ENCODE assay signal across 11 cellular contexts in genomic region chr9:96486351-96487029, GRCh38. TPM values are rescaled to one million over a fixed set of nuclear protein-coding genes. Genes with fewer than 3 reads are reported as not detected.
DNase-seq lines count a peak whose midpoint lies in the region; ATAC-seq and TF ChIP-seq lines count a peak whose summit lies in the region.
"Had no signal": no experiment of that assay in that cellular context is flagged by ENCODE, and none has a peak within 500 bp of the region (broad histone marks: within the 10 kb centered on the region; RNA-seq: fewer than 3 reads in every experiment).

No MANE protein-coding gene starts in this region.

- no peaks in the 10 kb centered on the region for H3K36me3 Mint-ChIP-seq in natural killer cell

- no peak overlapping the region for H3K27ac Mint-ChIP-seq in natural killer cell
- H3K27ac Mint-ChIP-seq: immature natural killer cell had no signal

- no peak for TF ChIP-seq POLR2A in right lobe of liver (IDR thresholded peaks at IDR 0.05)
- TF ChIP-seq POLR2A in tibial nerve (IDR thresholded peaks at IDR 0.05) = no peak

- ATAC-seq in right lobe of liver = peak; percentile 38 to 69 (median 55)
- no peak for ATAC-seq in natural killer cell
- no peak for ATAC-seq in HG03521 (IDR thresholded peaks at IDR 0.05; ENCODE audit: unreplicated experiment)

- H3K27me3 ChIP-seq in right lobe of liver (no peaks in the 10 kb centered on the region), tibial nerve (no peaks in the 10 kb centered on the region)

- peaks cover 0 to 3% (median 0%) of the 10 kb centered on the region in 4 donors for H3K36me3 ChIP-seq in right lobe of liver
- peaks cover 0 to 65% (median 6%) of the 10 kb centered on the region in 3 donors for H3K36me3 ChIP-seq in tibial nerve

- H3K9me3 Mint-ChIP-seq in natural killer cell = no peaks in the 10 kb centered on the region
- H3K9me3 Mint-ChIP-seq: activated naive CD4-positive, alpha-beta T cell treated with anti-CD3 and anti-CD28 coated beads, Interleukin-2, amount 50 U/mL, for 24 hours; immature natural killer cell had no signal

- peak overlapping the region in 1 of 3 donors; percentile 47 for H3K27ac ChIP-seq in right lobe of liver
- peak overlapping the region; percentile 40 to 92 (median 69) for H3K27ac ChIP-seq in tibial nerve

- intact Hi-C loops in right lobe of liver (cut with DNase I) = no loop called here
- intact Hi-C loops in natural killer cell (cut with micrococcal nuclease) = loop anchor here (1.0 kb wide), 1 partner anchor 14 kb away; no protein-coding TSS in a partner anchor

- H3K4me1 Mint-ChIP-seq in natural killer cell = peaks cover 0 to under 1% of the 10 kb centered on the region in 2 donors
- H3K4me1 Mint-ChIP-seq: immature natural killer cell had no signal

- no peak for TF ChIP-seq CTCF in right lobe of liver (IDR thresholded peaks at IDR 0.05)
- TF ChIP-seq CTCF in tibial nerve (IDR thresholded peaks at IDR 0.05) = no peak
- no peak for TF ChIP-seq CTCF in natural killer cell (IDR thresholded peaks at IDR 0.05)

- H3K4me3 ChIP-seq in right lobe of liver = no peak overlapping the region
- H3K4me3 ChIP-seq in tibial nerve = no peak overlapping the region

- H3K27me3 Mint-ChIP-seq in natural killer cell (ENCODE audit: low read depth in 2 of 2) = no peaks in the 10 kb centered on the region
- H3K27me3 Mint-ChIP-seq: activated naive CD4-positive, alpha-beta T cell treated with anti-CD3 and anti-CD28 coated beads, Interleukin-2, amount 50 U/mL, for 24 hours had no signal

- H3K4me3 Mint-ChIP-seq in natural killer cell = no peak overlapping the region
- H3K4me3 Mint-ChIP-seq: activated naive CD4-positive, alpha-beta T cell treated with anti-CD3 and anti-CD28 coated beads, Interleukin-2, amount 50 U/mL, for 24 hours; immature natural killer cell had no signal

- TF ChIP-seq EP300 in tibial nerve (IDR thresholded peaks at IDR 0.05) = peak in 1 of 2 donors; percentile 60

- no peaks in the 10 kb centered on the region for H3K9me3 ChIP-seq in right lobe of liver
- no peaks in the 10 kb centered on the region for H3K9me3 ChIP-seq in tibial nerve

- DNase-seq in M059J (ENCODE audit: low read depth) = peak; percentile 88
- peak; percentile 87 for DNase-seq in dedifferentiated amniotic fluid mesenchymal stem cell (ENCODE audit: extremely low spot score)
- DNase-seq in right lobe of liver = peak; percentile 80 to 90 (median 87)
- peak; percentile 54 to 59 for DNase-seq in tibial nerve (ENCODE audit: low spot score in 2 of 2)
- DNase-seq in natural killer cell = no peak
- DNase-seq in NCI-H1092 (lab: John Stamatoyannopoulos, UW) = no peak
- DNase-seq in germinal center (ENCODE audit: low spot score) = no peak
- DNase-seq: GOT3, immature natural killer cell had no signal

- 24% methylated on average over 5 of the region's 7 CpGs for WGBS in right lobe of liver (ENCODE audit: insufficient coverage, low coverage, low lambda C conversion rate, missing lambda C conversion rate)
- 19 to 27% methylated on average over 7 of the region's 7 CpGs for WGBS in tibial nerve, 2 donors

- H3K4me1 ChIP-seq in right lobe of liver (peaks cover 0 to 48% (median 9%) of the 10 kb centered on the region in 4 donors), tibial nerve (peaks cover 0 to 45% (median 8%) of the 10 kb centered on the region in 4 donors)

RNA-seq across cellular contexts. Expression of gene HABP4, which starts 36.5 kb away (rescaled TPM):
- total RNA-seq in M059J (2014; rRNA removed; shearing (Covaris generic)) = 9.2 and 13.6 TPM in 2 replicates
- total RNA-seq in right lobe of liver (1 to 10 TPM; 1.4 to 6.2 (median 4.7) TPM), tibial nerve (10 to 100 TPM; 42.8 to 50.0 (median 46.3) TPM), natural killer cell (1 to 10 TPM; 3.0 to 3.9 (median 3.6) TPM)

Comparison
In these comparisons a context has a peak if more than half of its experiments do, and no peak if none do; other contexts are left out.
1. DNase-seq: peak in M059J (single experiment), dedifferentiated amniotic fluid mesenchymal stem cell (single experiment), right lobe of liver (3 of 3) and tibial nerve (2 of 2); none in natural killer cell (single experiment), NCI-H1092 (single experiment) and germinal center (single experiment).
2. ATAC-seq: peak in right lobe of liver (4 of 4); none in natural killer cell (0 of 3) and HG03521 (single experiment).